ENCODE assay signal across 9 cellular contexts in the genomic region with DNA sequence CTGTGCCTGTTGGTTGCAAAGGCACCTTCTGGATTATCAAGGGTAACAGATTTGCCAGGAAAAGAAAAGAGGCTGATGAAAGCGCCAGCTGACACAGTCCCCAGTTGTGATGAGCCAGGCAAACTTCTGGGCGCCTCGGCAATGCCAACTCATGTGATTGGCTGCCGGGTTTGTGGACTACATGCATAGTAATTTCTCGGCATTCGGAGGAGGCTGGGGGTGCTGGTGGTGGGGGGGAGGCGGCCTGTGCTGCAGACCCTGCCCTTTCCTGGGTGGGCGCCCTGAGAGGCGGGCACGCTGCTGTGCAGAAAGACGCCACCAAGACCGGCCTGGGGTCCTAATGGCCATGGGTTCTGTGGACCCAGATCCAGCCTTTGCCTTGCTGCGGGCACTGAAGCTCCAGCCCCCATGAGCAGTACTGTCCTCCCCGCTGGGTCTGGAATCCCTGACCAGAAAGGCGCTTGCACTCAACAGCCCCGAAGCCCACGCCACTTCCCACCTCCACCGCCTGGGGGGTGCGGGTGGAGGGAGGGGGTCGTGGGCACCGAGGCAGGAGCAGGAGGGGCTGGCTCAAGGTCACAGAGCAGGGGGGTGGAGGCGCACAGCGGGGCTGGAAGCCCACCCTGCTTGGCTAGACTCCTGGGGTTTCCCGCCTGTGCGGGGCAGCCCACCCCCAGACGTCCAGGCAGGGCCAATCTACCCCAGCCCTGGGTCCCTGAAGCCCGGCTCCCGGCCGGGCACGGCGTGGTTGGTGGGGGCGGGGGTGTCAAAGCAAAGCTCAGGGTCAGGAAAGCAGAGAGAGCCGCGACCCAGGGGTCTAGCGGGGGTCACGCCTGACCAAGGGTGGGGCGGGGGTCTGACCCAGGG. TPM values are rescaled to one million over a fixed set of nuclear protein-coding genes. Genes with fewer than 3 reads are reported as not detected.
DNase-seq lines count a peak whose midpoint lies in the region; ATAC-seq and TF ChIP-seq lines count a peak whose summit lies in the region.
"Had no signal": no experiment of that assay in that cellular context is flagged by ENCODE, and none has a peak within 500 bp of the region (broad histone marks: within the 10 kb centered on the region; RNA-seq: fewer than 3 reads in every experiment).

No MANE protein-coding gene starts in this region.

- no TSS peak for BruUV-seq in MCF 10A (replicated peaks; lab: Mats Ljungman, UMichigan)

- CTCF ChIA-PET in MCF 10A (lab: Yijun Ruan, JAX) = no interaction called here

- no peaks in the 10 kb centered on the region for H3K36me3 Mint-ChIP-seq in activated naive CD4-positive, alpha-beta T cell treated with anti-CD3 and anti-CD28 coated beads, Interleukin-2, amount 50 U/mL, for 24 hours
- no peaks in the 10 kb centered on the region for H3K36me3 Mint-ChIP-seq in MCF 10A (ENCODE audit: insufficient read depth, unreplicated experiment)
- peaks cover 6% of the 10 kb centered on the region for H3K36me3 Mint-ChIP-seq in type B pancreatic cell

- H3K4me3 Mint-ChIP-seq in activated naive CD4-positive, alpha-beta T cell treated with anti-CD3 and anti-CD28 coated beads, Interleukin-2, amount 50 U/mL, for 24 hours = peak overlapping the region; percentile 66
- H3K4me3 Mint-ChIP-seq in MCF 10A (ENCODE audit: unreplicated experiment) (no peak overlapping the region), type B pancreatic cell (peak overlapping the region; percentile 85)

- peaks cover 13% of the 10 kb centered on the region for H3K27me3 Mint-ChIP-seq in activated naive CD4-positive, alpha-beta T cell treated with anti-CD3 and anti-CD28 coated beads, Interleukin-2, amount 50 U/mL, for 24 hours
- H3K27me3 Mint-ChIP-seq in MCF 10A (ENCODE audit: insufficient read depth, unreplicated experiment) = no peaks in the 10 kb centered on the region
- H3K27me3 Mint-ChIP-seq in type B pancreatic cell = peaks cover 24% of the 10 kb centered on the region

- POLR2A ChIA-PET in MCF 10A (lab: Yijun Ruan, JAX) = no interaction called here

- no peaks in the 10 kb centered on the region for H3K9me3 Mint-ChIP-seq in activated naive CD4-positive, alpha-beta T cell treated with anti-CD3 and anti-CD28 coated beads, Interleukin-2, amount 50 U/mL, for 24 hours
- peaks cover 9% of the 10 kb centered on the region for H3K9me3 Mint-ChIP-seq in MCF 10A (ENCODE audit: unreplicated experiment)
- H3K9me3 Mint-ChIP-seq in type B pancreatic cell = peaks cover 5% of the 10 kb centered on the region

- no peak for ATAC-seq in GM19467 (IDR thresholded peaks at IDR 0.05; ENCODE audit: unreplicated experiment)
- ATAC-seq in HG03097 (IDR thresholded peaks at IDR 0.05; ENCODE audit: low FRiP score, unreplicated experiment) = no peak

- H3K4me1 Mint-ChIP-seq in activated naive CD4-positive, alpha-beta T cell treated with anti-CD3 and anti-CD28 coated beads, Interleukin-2, amount 50 U/mL, for 24 hours = peaks cover 5% of the 10 kb centered on the region
- H3K4me1 Mint-ChIP-seq in MCF 10A (ENCODE audit: insufficient read depth, unreplicated experiment) (no peaks in the 10 kb centered on the region), type B pancreatic cell (ENCODE audit: unreplicated experiment) (peaks cover 4% of the 10 kb centered on the region)

- no peak for TF ChIP-seq CTCF in MCF 10A (IDR thresholded peaks at IDR 0.05; ENCODE audit: unreplicated experiment)
- TF ChIP-seq CTCF in type B pancreatic cell (conservative IDR thresholded peaks at IDR 0.05) = peak; percentile 57

- DNase-seq in activated naive CD4-positive, alpha-beta T cell (lab: John Stamatoyannopoulos, UW) = no peak
- DNase-seq in MCF 10A (ENCODE audit: unreplicated experiment) = peak; percentile 12
- peak; percentile 7 for DNase-seq in kidney glomerular epithelial cell (lab: John Stamatoyannopoulos, UW)
- DNase-seq in type B pancreatic cell (ENCODE audit: extremely low spot score, unreplicated experiment) = no peak
- no peak for DNase-seq in OCI-M2 (lab: John Stamatoyannopoulos, UW; ENCODE audit: unreplicated experiment)
- DNase-seq: NCI-H2029 had no signal

- H3K27ac Mint-ChIP-seq in activated naive CD4-positive, alpha-beta T cell treated with anti-CD3 and anti-CD28 coated beads, Interleukin-2, amount 50 U/mL, for 24 hours = no peak overlapping the region
- H3K27ac Mint-ChIP-seq in MCF 10A (ENCODE audit: low read depth, unreplicated experiment) (no peak overlapping the region), type B pancreatic cell (peak overlapping the region; percentile 76)

- intact Hi-C loops in MCF 10A (cut with micrococcal nuclease) = no loop called here

RNA-seq across cellular contexts. Expression of gene DIRAS1, which starts 1.0 kb away (rescaled TPM):
- total RNA-seq in MCF 10A (2022) = 0.37 and 0.74 TPM in 2 replicates
- total RNA-seq in type B pancreatic cell (ENCODE audit: low replicate concordance) = 5.9 and 10.4 TPM in 2 replicates

RNA-seq across cellular contexts. Expression of gene GNG7, which starts 17.6 kb away (rescaled TPM):
- total RNA-seq in MCF 10A (2022) (0.22 and 0.51 TPM in 2 replicates), type B pancreatic cell (ENCODE audit: low replicate concordance) (3.8 and 12.2 TPM in 2 replicates)

RNA-seq across cellular contexts. Expression of gene SLC39A3, which starts 19.7 kb away (rescaled TPM):
- 21.3 and 29.9 TPM in 2 replicates for total RNA-seq in MCF 10A (2022)
- 32.0 and 33.1 TPM in 2 replicates for total RNA-seq in type B pancreatic cell (ENCODE audit: low replicate concordance)

Comparison
In these comparisons a context has a peak if more than half of its experiments do, and no peak if none do; other contexts are left out.
1. DNase-seq: peak in MCF 10A (single experiment) and kidney glomerular epithelial cell (single experiment); none in activated naive CD4-positive, alpha-beta T cell (0 of 4), type B pancreatic cell (single experiment) and OCI-M2 (single experiment).